10 cellular contexts compared by ENCODE assay signal in the genomic region with DNA sequence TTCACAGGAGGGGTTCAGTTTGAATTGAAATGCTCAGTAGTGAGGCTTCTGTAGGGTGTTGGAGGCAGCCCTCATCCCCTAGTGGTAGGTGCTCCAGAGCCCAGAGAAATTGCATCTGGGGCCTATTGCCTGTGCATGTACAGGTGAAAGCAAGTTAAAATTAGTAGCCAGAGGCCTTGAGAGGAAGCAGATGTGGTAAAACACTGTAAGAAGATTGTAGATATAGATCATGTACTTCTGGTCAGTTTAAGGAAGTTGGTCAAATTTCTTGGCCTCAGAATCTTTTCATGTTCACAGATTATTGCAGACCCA. TPM values are rescaled to one million over a fixed set of nuclear protein-coding genes. Genes with fewer than 3 reads are reported as not detected.
A peak's percentile ranks its signal among the peaks of the same experiment; 100 is the strongest.
DNase-seq lines count a peak whose midpoint lies in the region; ATAC-seq and TF ChIP-seq lines count a peak whose summit lies in the region.
"Had no signal": no experiment of that assay in that cellular context is flagged by ENCODE, and none has a peak within 500 bp of the region (broad histone marks: within the 10 kb centered on the region; RNA-seq: fewer than 3 reads in every experiment).

No MANE protein-coding gene starts in this region.

- H3K79me2 ChIP-seq in GM23248 (ENCODE audit: insufficient read depth): no peaks in the 10 kb centered on the region

- peak; percentile 88 for ATAC-seq in GM21423 (IDR thresholded peaks at IDR 0.05; ENCODE audit: unreplicated experiment)
- peak; percentile 72 for ATAC-seq in HG03521 (IDR thresholded peaks at IDR 0.05; ENCODE audit: unreplicated experiment)
- no peak for ATAC-seq in GM21737 (IDR thresholded peaks at IDR 0.05; ENCODE audit: unreplicated experiment)

- H3K27me3 ChIP-seq in endodermal cell (ENCODE audit: control insufficient read depth, insufficient read depth, low read length, poor library complexity, severe bottlenecking): no peaks in the 10 kb centered on the region
- H3K27me3 ChIP-seq in GM23248 (replicated peaks; ENCODE audit: insufficient read depth): no peaks in the 10 kb centered on the region

- peaks cover 21% of the 10 kb centered on the region for H3K36me3 Mint-ChIP-seq in endodermal cell (ENCODE audit: low read depth)

- in situ Hi-C loops in GM23248 (cut with MboI): no loop called here

- H3K4me1 ChIP-seq in endodermal cell (ENCODE audit: control insufficient read depth, insufficient read depth, low read length) (no peaks in the 10 kb centered on the region), GM23248 (ENCODE audit: insufficient read depth) (peaks cover 15% of the 10 kb centered on the region)

- H3K9ac ChIP-seq in endodermal cell (ENCODE audit: extremely low read depth, low read length, poor library complexity, severe bottlenecking) (no peak overlapping the region), GM23248 (no peak overlapping the region)

- H3K9me2 ChIP-seq in GM23248 (ENCODE audit: insufficient read depth): no peaks in the 10 kb centered on the region

- H2AFZ ChIP-seq in GM23248: no peak overlapping the region; the same call in 1 of the 2 replicates

- H3F3A ChIP-seq in GM23248 (ENCODE audit: insufficient read depth): no peaks in the 10 kb centered on the region

- H3K27ac Mint-ChIP-seq in endodermal cell: no peak overlapping the region

- peaks cover 15% of the 10 kb centered on the region for H3K9me3 Mint-ChIP-seq in endodermal cell

- H3K4me3 Mint-ChIP-seq in endodermal cell: no peak overlapping the region

- no peaks in the 10 kb centered on the region for H3K27me3 Mint-ChIP-seq in endodermal cell (ENCODE audit: insufficient read depth)

- H3K36me3 ChIP-seq in endodermal cell (ENCODE audit: control insufficient read depth, insufficient read depth, low read length) (no peaks in the 10 kb centered on the region), GM23248 (ENCODE audit: low read depth) (no peaks in the 10 kb centered on the region)

- no peak overlapping the region for H3K4me2 ChIP-seq in GM23248 (ENCODE audit: unreplicated experiment)

- H3K27ac ChIP-seq in endodermal cell (ENCODE audit: low read depth, low read length) (no peak overlapping the region), GM23248 (no peak overlapping the region)

- H4K20me1 ChIP-seq in GM23248 (ENCODE audit: insufficient read depth): no peaks in the 10 kb centered on the region

- H3K9me3 ChIP-seq in endodermal cell (ENCODE audit: control insufficient read depth, low read length) (no peaks in the 10 kb centered on the region), GM23248 (ENCODE audit: low read depth) (no peaks in the 10 kb centered on the region)

- H3K4me1 Mint-ChIP-seq in endodermal cell: peaks cover 10% of the 10 kb centered on the region

- no peak overlapping the region for H3K4me3 ChIP-seq in GM12875 (ENCODE audit: low read depth, low read length)
- no peak overlapping the region for H3K4me3 ChIP-seq in endodermal cell (ENCODE audit: low read length)
- H3K4me3 ChIP-seq in GM23248: no peak overlapping the region

- peak; percentile 60 for DNase-seq in endodermal cell
- no peak for DNase-seq in SW 1271 (lab: John Stamatoyannopoulos, UW)
- DNase-seq in NCI-H345 (lab: John Stamatoyannopoulos, UW): no peak
- no peak for DNase-seq in GM23248
- DNase-seq: NCI-H2029 had no signal

- TF ChIP-seq CTCF in GM12875 (IDR thresholded peaks at IDR 0.05; ENCODE audit: borderline replicate concordance, insufficient read depth, low read depth, low read length) (peak; percentile 35; the same call in 1 of the 2 replicates), endodermal cell (conservative IDR thresholded peaks at IDR 0.05) (peak; percentile 62)

RNA-seq across cellular contexts. Expression of gene IGSF10, which starts 34.6 kb away (rescaled TPM):
- total RNA-seq in endodermal cell: under 1 TPM; 0.24 to 0.44 TPM
- 0.43 TPM for polyA plus RNA-seq in endodermal cell (2013, experiment 1 of 2)
- polyA plus RNA-seq in endodermal cell (2013, experiment 2 of 2): 0.33 TPM
- total RNA-seq in GM23248 (2014; rRNA removed; shearing (Covaris generic)): not detected in 2 replicates
- polyA plus RNA-seq in GM23248 (2016; fragmentation: Nextera tagmentation; extraction: Ambion mirVana): 0.09 and 0.19 TPM in 2 replicates
- total RNA-seq: endothelial cell of umbilical vein had no signal

RNA-seq across cellular contexts. Expression of gene P2RY12, which starts 41.7 kb away (rescaled TPM):
- total RNA-seq in endodermal cell: not detected
- polyA plus RNA-seq in endodermal cell (2013, experiment 1 of 2): not detected
- not detected for polyA plus RNA-seq in endodermal cell (2013, experiment 2 of 2)
- total RNA-seq in GM23248 (2014; rRNA removed; shearing (Covaris generic)): not detected in 2 replicates
- polyA plus RNA-seq in GM23248 (2016; fragmentation: Nextera tagmentation; extraction: Ambion mirVana): not detected in 2 replicates
- total RNA-seq: endothelial cell of umbilical vein had no signal
- polyA plus RNA-seq: endothelial cell of umbilical vein had no signal
